Comparison of ENCODE assay signal across 15 cellular contexts in the genomic region with DNA sequence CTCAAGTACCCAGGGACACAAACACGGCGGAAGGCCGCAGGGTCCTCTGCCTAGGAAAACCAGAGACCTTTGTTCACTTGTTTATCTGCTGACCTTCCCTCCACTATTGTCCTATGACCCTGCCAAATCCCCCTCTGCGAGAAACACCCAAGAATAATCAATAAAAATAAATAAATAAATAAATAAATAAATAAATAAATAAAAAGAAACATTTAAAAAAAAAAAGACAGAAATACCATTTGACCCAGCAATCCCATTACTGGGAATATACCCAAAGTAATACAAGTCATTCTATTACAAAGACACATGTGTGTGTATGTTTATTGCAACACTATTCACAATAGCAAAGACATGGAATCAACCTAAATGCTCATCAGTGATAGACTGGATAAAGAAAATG. TPM values are rescaled to one million over a fixed set of nuclear protein-coding genes. Genes with fewer than 3 reads are reported as not detected.
"Had no signal": no experiment of that assay in that cellular context is flagged by ENCODE, and none has a peak within 500 bp of the region (broad histone marks: within the 10 kb centered on the region; RNA-seq: fewer than 3 reads in every experiment).

No MANE protein-coding gene starts in this region.

RNA-seq across cellular contexts. Expression of a gene that starts 49.8 kb away (rescaled TPM):
- total RNA-seq: body of pancreas, cerebellum had no signal

RNA-seq across cellular contexts. Expression of a gene that starts 56.5 kb away (rescaled TPM):
- total RNA-seq: activated B cell treated with CpG ODN at 0.5 μM for 24 hours; activated CD4-positive, alpha-beta memory T cell treated with anti-CD3 and anti-CD28 coated beads for 36 hours; activated CD4-positive, alpha-beta T cell treated with anti-CD3 and anti-CD28 coated beads, Interleukin-2, amount 10 ng/mL, durations not matched to agents 24 days and 14 days; activated CD8-positive, alpha-beta memory T cell treated with anti-CD3 and anti-CD28 coated beads for 36 hours; activated CD8-positive, alpha-beta T cell treated with anti-CD3 and anti-CD28 coated beads for 36 hours; activated naive CD4-positive, alpha-beta T cell treated with anti-CD3 and anti-CD28 coated beads for 36 hours; activated naive CD4-positive, alpha-beta T cell treated with anti-CD3 and anti-CD28 coated beads, Interleukin-2, amount 50 U/mL, for 72 hours; activated naive CD8-positive, alpha-beta T cell treated with anti-CD3 and anti-CD28 coated beads for 36 hours; activated T-cell treated with anti-CD3 and anti-CD28 coated beads, Interleukin-2, amount 50 U/mL, for 4 hours; activated T-cell treated with anti-CD3 and anti-CD28 coated beads, Interleukin-2, amount 50 U/mL, for 72 hours; activated T-helper 1 cell treated with anti-CD3 and anti-CD28 coated beads, Interleukin-12 subunit alpha, Interleukin-12 subunit beta, Interleukin-2, Interleukin-4 antibody, amounts not matched to agents 30 ng/mL and 10 ng/mL and 1 ng/mL, durations not matched to agents 14 hours and 24 hours and 36 hours; activated T-helper 17 cell treated with anti-CD3 and anti-CD28 coated beads, Interleukin-2, amount 50 U/mL, for 72 hours; astrocyte; cerebellum had no signal
